In genomic region chr6:710601-711571, GRCh38 we compare ENCODE assay signal across 8 cellular contexts. TPM values are rescaled to one million over a fixed set of nuclear protein-coding genes. Genes with fewer than 3 reads are reported as not detected.
A peak's percentile ranks its signal among the peaks of the same experiment; 100 is the strongest.
DNase-seq lines count a peak whose midpoint lies in the region; ATAC-seq, FAIRE-seq and TF ChIP-seq lines count a peak whose summit lies in the region.

No MANE protein-coding gene starts in this region.

- POLR2A ChIA-PET in activated B cell treated with CpG ODN at 0.5 μM for 24 hours (lab: Charles Lee): interaction anchor here (0.8 to 1.8 kb wide), 2 partner anchors 10 to 18 kb away, joined by 3 to 22 read pairs; partner anchors contain the start of gene EXOC2

- peaks cover 6% of the 10 kb centered on the region for H3K36me3 Mint-ChIP-seq in activated B cell treated with CpG ODN at 0.5 μM for 24 hours (ENCODE audit: low read depth)

- peak overlapping the region; percentile 81 to 84 for H3K27ac ChIP-seq in kidney (ENCODE audit: low read depth in 2 of 2, low read length in 2 of 2)

- peak overlapping the region; percentile 52 for H3K9ac ChIP-seq in kidney (ENCODE audit: low read length in 2 of 2)

- H3K4me1 Mint-ChIP-seq in activated B cell treated with CpG ODN at 0.5 μM for 24 hours: peaks cover 17% of the 10 kb centered on the region

- ATAC-seq in GM21423 (IDR thresholded peaks at IDR 0.05; ENCODE audit: unreplicated experiment) (peak; percentile 86), activated B cell treated with CpG ODN at 0.5 μM for 24 hours (ENCODE audit: low read depth) (peak; percentile 85)

- peaks cover 4% of the 10 kb centered on the region for H3K27me3 Mint-ChIP-seq in activated B cell treated with CpG ODN at 0.5 μM for 24 hours

- intact Hi-C loops in activated B cell treated with CpG ODN at 0.5 μM for 24 hours (cut with micrococcal nuclease) (loop anchor here (1.0 to 10.0 kb wide), 4 partner anchors 18 to 486 kb away; partner anchors contain the start of gene EXOC2), kidney (cut with DNase I) (no loop called here)

- no peaks in the 10 kb centered on the region for H3K9me3 Mint-ChIP-seq in activated B cell treated with CpG ODN at 0.5 μM for 24 hours

- no peaks in the 10 kb centered on the region for H3K9me3 ChIP-seq in kidney (ENCODE audit: control insufficient read depth in 1 of 2, low read length in 2 of 2)

- no peaks in the 10 kb centered on the region for H3K4me1 ChIP-seq in kidney (ENCODE audit: control insufficient read depth in 1 of 2, insufficient read depth in 1 of 2, low read depth in 1 of 2, low read length in 2 of 2)

- peak overlapping the region; percentile 97 for H3K27ac Mint-ChIP-seq in activated B cell treated with CpG ODN at 0.5 μM for 24 hours

- DNase-seq in Daoy (ENCODE audit: low read depth): peak; percentile 76
- peak; percentile 20 for DNase-seq in HuH-7.5 (ENCODE audit: low spot score)
- DNase-seq in activated B cell treated with CpG ODN at 0.5 μM for 24 hours: peak; percentile 55
- DNase-seq in central memory CD4-positive, alpha-beta T cell: peak; percentile 61
- DNase-seq in kidney: peak; percentile 88
- peak; percentile 22 to 50 (median 41) for DNase-seq in stimulated activated CD4-positive, alpha-beta T cell treated with anti-CD3 and anti-CD28 coated beads, Interleukin-12 subunit alpha, Interleukin-12 subunit beta, amount 100 ng/mL, for 48 hours (ENCODE audit: low read depth in 2 of 3, low spot score in 1 of 3)
- DNase-seq in middle frontal gyrus (ENCODE audit: extremely low spot score, low spot score): no peak

- H3K4me3 ChIP-seq in kidney (ENCODE audit: low read length in 2 of 2): peak overlapping the region; percentile 60 to 74

- no peak for TF ChIP-seq CTCF in activated B cell treated with CpG ODN at 0.5 μM for 24 hours (IDR thresholded peaks at IDR 0.05)
- no peak for TF ChIP-seq CTCF in kidney (IDR thresholded peaks at IDR 0.05; ENCODE audit: borderline replicate concordance, extremely low read depth, insufficient read depth)

- CTCF ChIA-PET in activated B cell treated with CpG ODN at 0.5 μM for 24 hours (lab: Charles Lee): interaction anchor here (1.0 to 2.2 kb wide), 3 partner anchors 8 to 12 kb away, joined by 5 to 12 read pairs (median 6); no protein-coding TSS in a partner anchor

- no peak for FAIRE-seq in kidney (lab: Jason Lieb, UNC)

- peak overlapping the region; percentile 96 for H3K4me3 Mint-ChIP-seq in activated B cell treated with CpG ODN at 0.5 μM for 24 hours

- no peaks in the 10 kb centered on the region for H3K36me3 ChIP-seq in kidney (ENCODE audit: control insufficient read depth in 1 of 2, insufficient read depth in 2 of 2, low read length in 2 of 2)

RNA-seq across cellular contexts. Expression of gene EXOC2, which starts 17.9 kb away (rescaled TPM):
- total RNA-seq in Daoy (2014; rRNA removed; shearing (Covaris generic)): 38.2 and 46.2 TPM in 2 replicates
- 29.8 and 30.8 TPM in 2 replicates for total RNA-seq in activated B cell treated with CpG ODN at 0.5 μM for 24 hours
- 21.7 TPM for total RNA-seq in kidney
- 8.6 TPM for polyA plus RNA-seq in kidney (ENCODE audit: insufficient read depth, low read depth, low replicate concordance)

RNA-seq across cellular contexts. Expression of gene HUS1B, which starts 54.0 kb away (rescaled TPM):
- 2.9 and 6.8 TPM in 2 replicates for total RNA-seq in Daoy (2014; rRNA removed; shearing (Covaris generic))
- total RNA-seq in activated B cell treated with CpG ODN at 0.5 μM for 24 hours (1.3 and 2.7 TPM in 2 replicates), kidney (1.2 TPM)
- polyA plus RNA-seq in kidney (ENCODE audit: insufficient read depth, low read depth, low replicate concordance): not detected
